In genomic region chr11:47267858-47268257, GRCh38 we compare ENCODE assay signal across 10 cellular contexts. TPM values are rescaled to one million over a fixed set of nuclear protein-coding genes. Genes with fewer than 3 reads are reported as not detected.
DNase-seq lines count a peak whose midpoint lies in the region; ATAC-seq and TF ChIP-seq lines count a peak whose summit lies in the region.
"Had no signal": no experiment of that assay in that cellular context is flagged by ENCODE, and none has a peak within 500 bp of the region (broad histone marks: within the 10 kb centered on the region; RNA-seq: fewer than 3 reads in every experiment).

No MANE protein-coding gene starts in this region.

- no peaks in the 10 kb centered on the region for H3K36me3 ChIP-seq in DND-41 (ENCODE audit: insufficient read depth, low read length)
- no peaks in the 10 kb centered on the region for H3K36me3 ChIP-seq in SK-N-MC (ENCODE audit: insufficient read depth, low read length)
- H3K36me3 ChIP-seq in prostate gland, result no peaks in the 10 kb centered on the region

- 68% methylated on average over 4 of the region's 4 CpGs for WGBS in prostate gland

- peak overlapping the region; percentile 89 for H3K27ac ChIP-seq in DND-41 (ENCODE audit: low read length)
- H3K27ac ChIP-seq in SK-N-MC, result peak overlapping the region; percentile 98
- peak overlapping the region; percentile 97 for H3K27ac ChIP-seq in prostate gland

- H3K4me1 Mint-ChIP-seq in endothelial cell (ENCODE audit: unreplicated experiment), result peaks cover 37% of the 10 kb centered on the region

- peak overlapping the region; percentile 94 for H3K4me3 Mint-ChIP-seq in endothelial cell (ENCODE audit: unreplicated experiment)

- no peaks in the 10 kb centered on the region for H3K9me3 ChIP-seq in DND-41 (ENCODE audit: insufficient read depth, low read length, severe bottlenecking)
- H3K9me3 ChIP-seq in SK-N-MC (ENCODE audit: low read depth, low read length), result no peaks in the 10 kb centered on the region
- no peaks in the 10 kb centered on the region for H3K9me3 ChIP-seq in prostate gland

- H3K4me1 ChIP-seq in DND-41 (ENCODE audit: insufficient read depth, low read length), result peaks cover 48% of the 10 kb centered on the region
- peaks cover 12% of the 10 kb centered on the region for H3K4me1 ChIP-seq in prostate gland (replicated peaks)

- H2AFZ ChIP-seq in DND-41 (ENCODE audit: low read depth, low read length), result no peak overlapping the region

- DNase-seq in DND-41, result no peak
- DNase-seq in SK-N-MC (ENCODE audit: low read depth, low spot score), result no peak
- DNase-seq in endothelial cell (ENCODE audit: low spot score), result no peak
- no peak for DNase-seq in prostate gland (ENCODE audit: low spot score)
- no peak for DNase-seq in HT-29 (ENCODE audit: low spot score)
- DNase-seq in left lobe of liver (ENCODE audit: low spot score), result no peak
- DNase-seq: NCI-H1694; stimulated activated CD4-positive, alpha-beta T cell treated with anti-CD3 and anti-CD28 coated beads, Interleukin-1b, Interleukin-23, amount 100 ng/mL, for 48 hours had no signal

- no peak overlapping the region for H3K4me2 ChIP-seq in DND-41 (ENCODE audit: insufficient read depth, low read length)

- peaks cover 4% of the 10 kb centered on the region for H3K36me3 Mint-ChIP-seq in endothelial cell (ENCODE audit: low read depth, unreplicated experiment)

- H3K9me3 Mint-ChIP-seq in endothelial cell (ENCODE audit: unreplicated experiment), result no peaks in the 10 kb centered on the region

- peak overlapping the region; percentile 98 for H3K27ac Mint-ChIP-seq in endothelial cell (ENCODE audit: unreplicated experiment)

- no peak for TF ChIP-seq CTCF in DND-41 (IDR thresholded peaks at IDR 0.05; ENCODE audit: borderline replicate concordance, extremely low read depth, low read length, poor library complexity, severe bottlenecking)
- TF ChIP-seq CTCF in endothelial cell (IDR thresholded peaks at IDR 0.05; ENCODE audit: unreplicated experiment), result no peak
- TF ChIP-seq CTCF in prostate gland (IDR thresholded peaks at IDR 0.05), result no peak

- intact Hi-C loops in prostate gland (cut with DNase I), result loop anchor here (2.0 kb wide), 1 partner anchor 91 kb away; the partner anchor contains the start of gene ARFGAP2

- TF ChIP-seq POLR2A in prostate gland (IDR thresholded peaks at IDR 0.05), result no peak

- H3K27me3 ChIP-seq in DND-41 (ENCODE audit: insufficient read depth, low read length, poor library complexity) (no peaks in the 10 kb centered on the region), prostate gland (replicated peaks; ENCODE audit: insufficient read depth) (no peaks in the 10 kb centered on the region)

- ATAC-seq in DND-41 (ENCODE audit: insufficient read depth, low read depth), result no peak
- ATAC-seq in GM19397 (IDR thresholded peaks at IDR 0.05; ENCODE audit: unreplicated experiment), result no peak
- no peak for ATAC-seq in left lobe of liver
- ATAC-seq in HG03571 (IDR thresholded peaks at IDR 0.05; ENCODE audit: unreplicated experiment), result no peak

- peaks cover 16% of the 10 kb centered on the region for H3K27me3 Mint-ChIP-seq in endothelial cell (ENCODE audit: unreplicated experiment)

- H3K4me3 ChIP-seq in DND-41 (ENCODE audit: low read depth in 1 of 2, low read length in 2 of 2), result no peak overlapping the region
- H3K4me3 ChIP-seq in SK-N-MC, result peak overlapping the region; percentile 81
- H3K4me3 ChIP-seq in prostate gland, result no peak overlapping the region

- peaks cover 22% of the 10 kb centered on the region for H4K20me1 ChIP-seq in DND-41 (ENCODE audit: insufficient read depth, low read length)

- no peak overlapping the region for H3K9ac ChIP-seq in DND-41 (ENCODE audit: low read depth, low read length)
- no peak overlapping the region for H3K9ac ChIP-seq in SK-N-MC (ENCODE audit: insufficient read length)

- peaks cover 25% of the 10 kb centered on the region for H3K79me2 ChIP-seq in DND-41 (ENCODE audit: insufficient read depth, low read length)

RNA-seq across cellular contexts. Expression of gene MADD, which starts 2.1 kb away (rescaled TPM):
- 61.2 TPM for total RNA-seq in endothelial cell (ENCODE audit: unreplicated experiment)
- total RNA-seq in prostate gland, result 10 to 100 TPM; 53.6 to 87.3 TPM
- total RNA-seq in HT-29 (2014; rRNA removed; shearing (Covaris generic)), result 44.0 and 46.2 TPM in 2 replicates
- total RNA-seq in left lobe of liver, result 24.4 TPM

RNA-seq across cellular contexts. Expression of gene NR1H3, which starts 10.1 kb away (rescaled TPM):
- total RNA-seq in endothelial cell (ENCODE audit: unreplicated experiment) (61.2 TPM), prostate gland (10 to 100 TPM; 31.8 to 34.2 TPM), left lobe of liver (94.0 TPM)
- 139 and 147 TPM in 2 replicates for total RNA-seq in HT-29 (2014; rRNA removed; shearing (Covaris generic))

RNA-seq across cellular contexts. Expression of gene ACP2, which starts 19.2 kb away (rescaled TPM):
- 52.3 TPM for total RNA-seq in endothelial cell (ENCODE audit: unreplicated experiment)
- total RNA-seq in prostate gland, result 100 to 1,000 TPM in 1 of 2 donors, 10 to 100 TPM in 1; 94.6 to 104 TPM
- total RNA-seq in HT-29 (2014; rRNA removed; shearing (Covaris generic)), result 42.9 and 48.5 TPM in 2 replicates
- total RNA-seq in left lobe of liver, result 72.9 TPM

RNA-seq across cellular contexts. Expression of gene DDB2, which starts 53.1 kb away (rescaled TPM):
- 64.4 TPM for total RNA-seq in endothelial cell (ENCODE audit: unreplicated experiment)
- total RNA-seq in prostate gland, result 10 to 100 TPM; 27.4 to 41.3 TPM
- total RNA-seq in HT-29 (2014; rRNA removed; shearing (Covaris generic)), result 17.1 and 25.7 TPM in 2 replicates
- total RNA-seq in left lobe of liver, result 15.4 TPM
